Comparison of ENCODE assay signal across 18 cellular contexts in genomic region chr5:53337827-53338226, GRCh38.
A peak's percentile ranks its signal among the peaks of the same experiment; 100 is the strongest.
DNase-seq lines count a peak whose midpoint lies in the region; ATAC-seq, FAIRE-seq and TF ChIP-seq lines count a peak whose summit lies in the region.
"Had no signal": no experiment of that assay in that cellular context is flagged by ENCODE, and none has a peak within 500 bp of the region (broad histone marks: within the 10 kb centered on the region; RNA-seq: fewer than 3 reads in every experiment).

No MANE protein-coding gene starts in this region.

- TF ChIP-seq POLR2A in endothelial cell of umbilical vein (IDR thresholded peaks at IDR 0.05; ENCODE audit: low read depth, low read length) (no peak), gastrocnemius medialis (IDR thresholded peaks at IDR 0.05) (no peak), H54 (IDR thresholded peaks at IDR 0.05; ENCODE audit: low read depth, low read length) (no peak)

- H3K36me3 ChIP-seq in SK-N-SH (replicated peaks in 1 of 2; ENCODE audit: control insufficient read depth in 1 of 2, insufficient read depth in 2 of 2, low read length in 1 of 2) (no peaks in the 10 kb centered on the region), PC-3 (ENCODE audit: low read depth, low read length) (no peaks in the 10 kb centered on the region), endothelial cell of umbilical vein (ENCODE audit: control insufficient read depth in 2 of 2, extremely low read depth in 1 of 2, insufficient read depth in 2 of 2, low read length in 2 of 2) (no peaks in the 10 kb centered on the region), gastrocnemius medialis (no peaks in the 10 kb centered on the region)

- WGBS in SK-N-SH (ENCODE audit: low lambda C conversion rate), result 39% methylated on average over 1 of the region's 1 CpG

- no peaks in the 10 kb centered on the region for H3K9me1 ChIP-seq in endothelial cell of umbilical vein (replicated peaks; ENCODE audit: control insufficient read depth, extremely low read depth, insufficient read depth, low read length)

- ATAC-seq in SK-N-SH treated with all-trans-retinoic acid at 6 μM for 48 hours (no peak), PC-3 (no peak), gastrocnemius medialis (no peak)
- ATAC-seq: HCT116 had no signal

- H3K4me2 ChIP-seq in SK-N-SH (no peak overlapping the region), PC-3 (ENCODE audit: low read length) (0 out of 2 replicates have a peak overlapping the region, but pooled peaks have one; percentile 17), endothelial cell of umbilical vein (ENCODE audit: insufficient read depth, low read length) (no peak overlapping the region)

- FAIRE-seq in endothelial cell of umbilical vein (lab: Jason Lieb, UNC) (no peak), urothelium cell line (lab: Jason Lieb, UNC) (no peak), H54 (lab: Jason Lieb, UNC) (no peak)
- FAIRE-seq: GM19239, H1 had no signal

- intact Hi-C loops in PC-3 (cut with micrococcal nuclease) (no loop called here), endothelial cell of umbilical vein (cut with micrococcal nuclease) (no loop called here), gastrocnemius medialis (cut with DNase I; ENCODE audit: low total_unique reads) (no loop called here)

- dilution Hi-C loops in endothelial cell of umbilical vein (cut with MboI; ENCODE audit: extremely low pct_ligation_motif_present, low sequenced_read_pairs), result no loop called here

- H4K20me1 ChIP-seq in SK-N-SH (ENCODE audit: insufficient read depth) (no peaks in the 10 kb centered on the region), PC-3 (ENCODE audit: low read length) (no peaks in the 10 kb centered on the region), endothelial cell of umbilical vein (replicated peaks; ENCODE audit: control insufficient read depth, extremely low read depth, insufficient read depth, low read length) (no peaks in the 10 kb centered on the region)

- H3K9ac ChIP-seq in SK-N-SH, result no peak overlapping the region
- no peak overlapping the region for H3K9ac ChIP-seq in PC-3 (ENCODE audit: low read length)
- H3K9ac ChIP-seq in endothelial cell of umbilical vein (replicated peaks; ENCODE audit: extremely low read depth, insufficient read depth, low read length), result no peak overlapping the region

- H3F3A ChIP-seq in SK-N-SH (replicated peaks; ENCODE audit: insufficient read depth) (peaks cover 38% of the 10 kb centered on the region), PC-3 (ENCODE audit: low read length, unreplicated experiment) (peaks cover 12% of the 10 kb centered on the region)

- in situ Hi-C loops in gastrocnemius medialis (cut with MboI; ENCODE audit: low sequenced_read_pairs in 4 of 4), result no loop called here

- no peak for TF ChIP-seq RAD21 in SK-N-SH (IDR thresholded peaks at IDR 0.05; ENCODE audit: low read length)

- CTCF ChIA-PET in SK-N-SH (lab: Yijun Ruan, JAX) (interaction anchor here (0.8 kb wide), 1 partner anchor 897 kb away, joined by 3 read pairs; no protein-coding TSS in a partner anchor), PC-3 (lab: Charles Lee) (no interaction called here), endothelial cell of umbilical vein (lab: Charles Lee) (no interaction called here)

- H3K4me3 ChIP-seq in SK-N-SH (ENCODE audit: low read depth in 2 of 2, low read length in 1 of 2) (no peak overlapping the region), PC-3 (ENCODE audit: low read length) (no peak overlapping the region), endothelial cell of umbilical vein (replicated peaks in 1 of 3; ENCODE audit: insufficient read depth in 1 of 3, low read depth in 1 of 3, low read length in 3 of 3) (no peak overlapping the region), gastrocnemius medialis (no peak overlapping the region)

- DNase-seq in SK-N-SH (no peak), PC-3 (peak; percentile 37), endothelial cell of umbilical vein (ENCODE audit: low read depth, low spot score) (no peak), urothelium cell line (ENCODE audit: low spot score) (peak; percentile 21), gastrocnemius medialis (no peak), H54 (ENCODE audit: insufficient read length, low spot score) (no peak), DMS153 (lab: John Stamatoyannopoulos, UW) (no peak)
- DNase-seq: 8988T; C1 segment of cervical spinal cord; Calu3; CD4-positive, alpha-beta T cell; DMS 273 treated with DMSO at 0.1 percent for 48 hours; DND-41; GF-D8 had no signal

- BruUV-seq in PC-3 (replicated peaks; lab: Mats Ljungman, UMichigan) (no TSS peak), endothelial cell of umbilical vein (replicated peaks; lab: Mats Ljungman, UMichigan) (no TSS peak)

- no peak overlapping the region for H3K27ac ChIP-seq in SK-N-SH (ENCODE audit: low read depth in 2 of 2, low read length in 1 of 2)
- H3K27ac ChIP-seq in PC-3 (ENCODE audit: low read length), result peak overlapping the region; percentile 50
- H3K27ac ChIP-seq in endothelial cell of umbilical vein (ENCODE audit: insufficient read depth, low read depth, low read length), result no peak overlapping the region
- no peak overlapping the region for H3K27ac ChIP-seq in gastrocnemius medialis

- POLR2A ChIA-PET in SK-N-SH (lab: Yijun Ruan, JAX), result no interaction called here
- POLR2A ChIA-PET in PC-3 (lab: Charles Lee; ENCODE audit: unreplicated experiment), result no interaction called here
- POLR2A ChIA-PET in endothelial cell of umbilical vein (lab: Charles Lee), result no interaction called here

- no peak for TF ChIP-seq CTCF in SK-N-SH (IDR thresholded peaks at IDR 0.05)
- no peak for TF ChIP-seq CTCF in PC-3 (conservative IDR thresholded peaks at IDR 0.05; ENCODE audit: low read depth, low read length)
- no peak for TF ChIP-seq CTCF in endothelial cell of umbilical vein (IDR thresholded peaks at IDR 0.05; ENCODE audit: extremely low read depth in 1 of 2, insufficient read depth in 1 of 2, low read depth in 1 of 2, low read length in 2 of 2)
- no peak for TF ChIP-seq CTCF in gastrocnemius medialis (IDR thresholded peaks at IDR 0.05 in 4 of 5, conservative IDR thresholded peaks at IDR 0.05 in 1 of 5)

- H3K9me3 ChIP-seq in SK-N-SH (no peaks in the 10 kb centered on the region), PC-3 (ENCODE audit: low read length) (no peaks in the 10 kb centered on the region), endothelial cell of umbilical vein (replicated peaks; ENCODE audit: control insufficient read depth, insufficient read depth, low read length) (no peaks in the 10 kb centered on the region), gastrocnemius medialis (no peaks in the 10 kb centered on the region)

- H2AFZ ChIP-seq in SK-N-SH (ENCODE audit: low read depth), result no peak overlapping the region
- no peak overlapping the region for H2AFZ ChIP-seq in PC-3 (ENCODE audit: low read length)
- no peak overlapping the region for H2AFZ ChIP-seq in endothelial cell of umbilical vein (ENCODE audit: low read depth, low read length)

- H3K27me3 ChIP-seq in SK-N-SH (ENCODE audit: insufficient read depth) (no peaks in the 10 kb centered on the region), PC-3 (ENCODE audit: low read length) (no peaks in the 10 kb centered on the region), endothelial cell of umbilical vein (ENCODE audit: control insufficient read depth in 2 of 2, insufficient read depth in 2 of 2, low read length in 2 of 2) (no peaks in the 10 kb centered on the region), gastrocnemius medialis (no peaks in the 10 kb centered on the region)

- peaks cover 0 to 20% of the 10 kb centered on the region in 2 experiments; a peak in 2 of 4 replicates for H3K4me1 ChIP-seq in SK-N-SH (ENCODE audit: control insufficient read depth in 1 of 2, insufficient read depth in 2 of 2, low read depth in 1 of 2, low read length in 1 of 2)
- peaks cover 42% of the 10 kb centered on the region for H3K4me1 ChIP-seq in PC-3 (ENCODE audit: insufficient read depth, low read length)
- H3K4me1 ChIP-seq in endothelial cell of umbilical vein (ENCODE audit: control insufficient read depth, extremely low read depth, insufficient read depth, low read length), result peaks cover 2% of the 10 kb centered on the region
- no peaks in the 10 kb centered on the region for H3K4me1 ChIP-seq in gastrocnemius medialis

- H3K9me2 ChIP-seq in SK-N-SH (no peaks in the 10 kb centered on the region), PC-3 (replicated peaks; ENCODE audit: low read length) (no peaks in the 10 kb centered on the region)

- H3K79me2 ChIP-seq in SK-N-SH (ENCODE audit: insufficient read depth), result no peaks in the 10 kb centered on the region
- no peaks in the 10 kb centered on the region for H3K79me2 ChIP-seq in PC-3 (ENCODE audit: low read length)
- no peaks in the 10 kb centered on the region for H3K79me2 ChIP-seq in endothelial cell of umbilical vein (ENCODE audit: control insufficient read depth, insufficient read depth, low read length)

- TF ChIP-seq EP300 in SK-N-SH (IDR thresholded peaks at IDR 0.05; ENCODE audit: borderline replicate concordance in 1 of 2, low read depth in 1 of 2, low read length in 1 of 2), result no peak

TF ChIP-seq in SK-N-SH, 30 proteins besides CTCF, POLR2A, EP300 and RAD21 (continues in another document):
- TF ChIP-seq FOXJ3 (CRISPR knock-in tag; IDR thresholded peaks at IDR 0.05), result no peak
- TF ChIP-seq RFX5 (IDR thresholded peaks at IDR 0.05; ENCODE audit: low read length), result no peak
- TF ChIP-seq EZH2phosphoT487 (IDR thresholded peaks at IDR 0.05; ENCODE audit: borderline replicate concordance, low read depth), result no peak
- no peak for TF ChIP-seq GABPA (IDR thresholded peaks at IDR 0.05; ENCODE audit: low read depth)
- 0 out of 2 replicates have a peak, but pooled peaks have one; percentile 15 for TF ChIP-seq FOSL2 (IDR thresholded peaks at IDR 0.05; ENCODE audit: borderline replicate concordance, low read depth)
- 0 out of 2 replicates have a peak, but pooled peaks have one; percentile 9 for TF ChIP-seq JUND (IDR thresholded peaks at IDR 0.05)

TF ChIP-seq in endothelial cell of umbilical vein, 7 proteins besides CTCF, POLR2A, EP300 and RAD21:
- TF ChIP-seq JUN (IDR thresholded peaks at IDR 0.05; ENCODE audit: borderline replicate concordance, insufficient read depth, insufficient read length, low read depth) (peak; percentile 14), GATA2 (IDR thresholded peaks at IDR 0.05; ENCODE audit: insufficient read depth, insufficient read length, low read depth, low read length) (no peak), MAX (IDR thresholded peaks at IDR 0.05; ENCODE audit: insufficient read depth, insufficient read length) (no peak), EZH2 (IDR thresholded peaks at IDR 0.05; ENCODE audit: borderline replicate concordance, low read depth, low read length, severe bottlenecking) (no peak), MYC (IDR thresholded peaks at IDR 0.05; ENCODE audit: low read depth, low read length) (no peak), POLR2AphosphoS5 (IDR thresholded peaks at IDR 0.05; ENCODE audit: insufficient read depth, low read depth, low read length) (no peak), FOS (IDR thresholded peaks at IDR 0.05; ENCODE audit: borderline replicate concordance, insufficient read depth, low read length) (peak; percentile 7)
TF ChIP-seq in endothelial cell of umbilical vein: peak in this region for 2.

Comparison
In these comparisons a context has a peak if more than half of its experiments do, and no peak if none do; other contexts are left out.
1. DNase-seq: peak in PC-3 (single experiment) and urothelium cell line (single experiment); none in SK-N-SH (single experiment), endothelial cell of umbilical vein (single experiment), gastrocnemius medialis (0 of 2), H54 (single experiment) and DMS153 (single experiment).